16 cellular contexts compared by ENCODE assay signal in genomic region chr12:63928305-63928704, GRCh38.
DNase-seq lines count a peak whose midpoint lies in the region; ATAC-seq and FAIRE-seq lines count a peak whose summit lies in the region.
"Had no signal": no experiment of that assay in that cellular context is flagged by ENCODE, and none has a peak within 500 bp of the region (broad histone marks: within the 10 kb centered on the region; RNA-seq: fewer than 3 reads in every experiment).

No MANE protein-coding gene starts in this region.

- no peak for FAIRE-seq in frontal cortex (lab: Jason Lieb, UNC)

- intact Hi-C loops in Right ventricle myocardium superior (cut with DNase I), result no loop called here

- peak; percentile 3 to 19 for DNase-seq in activated CD4-positive, alpha-beta T cell treated with anti-CD3 and anti-CD28 coated beads, Interleukin-2, amount 50 U/mL, for 48 hours
- DNase-seq in activated CD4-positive, alpha-beta T cell treated with anti-CD3 and anti-CD28 coated beads, Interleukin-2, amount 50 U/mL, for 1 hour, result no peak
- peak; percentile 25 for DNase-seq in stimulated activated CD8-positive, alpha-beta memory T cell treated with anti-CD3 and anti-CD28 coated beads, Interleukin-4, amount 100 ng/mL, for 48 hours
- DNase-seq in NCI-H1930 (lab: John Stamatoyannopoulos, UW), result no peak
- no peak for DNase-seq in Right ventricle myocardium superior
- DNase-seq in frontal cortex (ENCODE audit: low spot score in 2 of 2), result no peak
- DNase-seq: activated CD4-positive, alpha-beta T cell treated with anti-CD3 and anti-CD28 coated beads, Interleukin-2, amount 10 ng/mL, durations not matched to agents 24 days and 14 days; DMS153; hypothalamus; Kasumi-1; NCI-H1436; SJCRH30; T-helper 9 cell; tibial artery had no signal

- peak; percentile 71 for ATAC-seq in GM21447 (IDR thresholded peaks at IDR 0.05; ENCODE audit: unreplicated experiment)
- ATAC-seq in HG02981 (IDR thresholded peaks at IDR 0.05; ENCODE audit: unreplicated experiment), result peak; percentile 79
- no peak for ATAC-seq in Right ventricle myocardium superior (ENCODE audit: poor library complexity)

Comparison
In these comparisons a context has a peak if more than half of its experiments do, and no peak if none do; other contexts are left out.
1. DNase-seq: peak in activated CD4-positive, alpha-beta T cell treated with anti-CD3 and anti-CD28 coated beads, Interleukin-2, amount 50 U/mL, for 48 hours (2 of 2) and stimulated activated CD8-positive, alpha-beta memory T cell treated with anti-CD3 and anti-CD28 coated beads, Interleukin-4, amount 100 ng/mL, for 48 hours (single experiment); none in activated CD4-positive, alpha-beta T cell treated with anti-CD3 and anti-CD28 coated beads, Interleukin-2, amount 50 U/mL, for 1 hour (single experiment), NCI-H1930 (0 of 2), Right ventricle myocardium superior (single experiment) and frontal cortex (0 of 2).